In the genomic region with DNA sequence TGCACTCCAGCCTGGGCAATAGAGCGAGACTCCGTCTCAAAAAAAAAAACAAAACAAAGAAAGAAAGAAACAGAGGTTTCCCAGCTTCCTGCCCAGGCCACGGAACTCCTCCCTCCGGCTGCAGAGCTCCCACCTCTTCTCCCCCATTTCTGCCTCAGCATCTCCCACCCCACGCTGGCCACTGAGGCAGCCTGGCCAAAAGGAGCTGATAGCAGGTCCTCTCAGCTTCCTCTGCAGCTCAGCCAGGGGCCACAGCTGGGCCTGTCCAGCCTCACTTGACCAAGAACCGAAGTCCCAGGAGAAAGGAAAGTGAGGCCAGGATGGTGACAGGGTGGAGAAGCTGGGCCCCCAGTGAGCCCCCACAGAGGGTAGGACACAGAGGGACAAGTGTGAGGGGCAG, we compare ENCODE assay signal across 1 cellular context.
TF ChIP-seq lines count a peak whose summit lies in the region.

No MANE protein-coding gene starts in this region.

TF ChIP-seq in A549, 52 proteins besides CTCF, POLR2A, EP300 and RAD21 (continued from another document):
- TF ChIP-seq NFE2L2 (conservative IDR thresholded peaks at IDR 0.05; ENCODE audit: low read length) = no peak
- no peak for TF ChIP-seq FOSL2 (IDR thresholded peaks at IDR 0.05)
- TF ChIP-seq FOSL2 (CRISPR knock-in tag; IDR thresholded peaks at IDR 0.05) = no peak
- TF ChIP-seq HDAC2 (IDR thresholded peaks at IDR 0.05) = no peak
- TF ChIP-seq TFCP2L1 (CRISPR knock-in tag; IDR thresholded peaks at IDR 0.05) = no peak
- no peak for TF ChIP-seq NPAS2 (CRISPR knock-in tag; IDR thresholded peaks at IDR 0.05; ENCODE audit: borderline replicate concordance)
